ENCODE assay signal across 10 cellular contexts in genomic region chr17:65797809-65798208, GRCh38.
A peak's percentile ranks its signal among the peaks of the same experiment; 100 is the strongest.
DNase-seq lines count a peak whose midpoint lies in the region; ATAC-seq and TF ChIP-seq lines count a peak whose summit lies in the region.
"Had no signal": no experiment of that assay in that cellular context is flagged by ENCODE, and none has a peak within 500 bp of the region (broad histone marks: within the 10 kb centered on the region; RNA-seq: fewer than 3 reads in every experiment).

No MANE protein-coding gene starts in this region.

- H3K4me2 ChIP-seq in OCI-LY1 (ENCODE audit: low read length) = no peak overlapping the region

- ATAC-seq in HG02938 (IDR thresholded peaks at IDR 0.05; ENCODE audit: unreplicated experiment) (no peak), GM18868 (IDR thresholded peaks at IDR 0.05; ENCODE audit: unreplicated experiment) (no peak)

- H3K9ac ChIP-seq in OCI-LY1 (ENCODE audit: low read length) = no peak overlapping the region

- H3K9me3 ChIP-seq in OCI-LY1 (ENCODE audit: low read length) = 0 out of 2 replicates have a peak, but pooled peaks cover 7% of the 10 kb centered on the region

- no peaks in the 10 kb centered on the region for H3K36me3 ChIP-seq in OCI-LY1 (ENCODE audit: insufficient read depth, low read length)

- no peaks in the 10 kb centered on the region for H3K9me2 ChIP-seq in OCI-LY1 (ENCODE audit: low read depth, low read length)

- TF ChIP-seq CTCF in OCI-LY1 (IDR thresholded peaks at IDR 0.05; ENCODE audit: low read length) (peak; percentile 58), choroid plexus epithelial cell (conservative IDR thresholded peaks at IDR 0.05; ENCODE audit: low read depth, low read length) (peak; percentile 49)

- peak; percentile 38 to 40 for DNase-seq in activated T-cell treated with anti-CD3 and anti-CD28 coated beads, Interleukin-2, amount 50 U/mL, for 48 hours
- no peak for DNase-seq in activated T-cell treated with anti-CD3 and anti-CD28 coated beads, Interleukin-2, amount 50 U/mL, for 1 hour
- DNase-seq in choroid plexus epithelial cell (ENCODE audit: low read depth) (peak; percentile 23), globus pallidus (ENCODE audit: low spot score) (no peak)
- peak; percentile 19 for DNase-seq in stimulated activated CD4-positive, alpha-beta T cell treated with anti-CD3 and anti-CD28 coated beads, Interleukin-4, amount 100 ng/mL, for 1 hour
- DNase-seq: midbrain, NCI-H1092 treated with DMSO at 0.1 percent for 48 hours had no signal

- H4K20me1 ChIP-seq in OCI-LY1 (ENCODE audit: insufficient read depth, low read length) = no peaks in the 10 kb centered on the region

- H3F3A ChIP-seq in OCI-LY1 (ENCODE audit: insufficient read depth, low read length) = no peaks in the 10 kb centered on the region

- no peaks in the 10 kb centered on the region for H3K4me1 ChIP-seq in OCI-LY1 (ENCODE audit: insufficient read depth, low read length, severe bottlenecking)

- no peak overlapping the region for H3K27ac ChIP-seq in OCI-LY1 (ENCODE audit: low read depth, low read length, poor library complexity, severe bottlenecking)

- no peaks in the 10 kb centered on the region for H3K79me2 ChIP-seq in OCI-LY1 (ENCODE audit: insufficient read depth, low read length)

- H3K4me3 ChIP-seq in OCI-LY1 (ENCODE audit: low read depth, low read length, poor library complexity, severe bottlenecking) (no peak overlapping the region), choroid plexus epithelial cell (ENCODE audit: low read depth, low read length) (no peak overlapping the region)

- H2AFZ ChIP-seq in OCI-LY1 (ENCODE audit: low read length) = no peak overlapping the region

- H3K27me3 ChIP-seq in OCI-LY1 (ENCODE audit: insufficient read depth, low read length) = no peaks in the 10 kb centered on the region

Comparison
In these comparisons a context has a peak if more than half of its experiments do, and no peak if none do; other contexts are left out.
1. DNase-seq: peak in activated T-cell treated with anti-CD3 and anti-CD28 coated beads, Interleukin-2, amount 50 U/mL, for 48 hours (2 of 2), choroid plexus epithelial cell (single experiment) and stimulated activated CD4-positive, alpha-beta T cell treated with anti-CD3 and anti-CD28 coated beads, Interleukin-4, amount 100 ng/mL, for 1 hour (single experiment); none in activated T-cell treated with anti-CD3 and anti-CD28 coated beads, Interleukin-2, amount 50 U/mL, for 1 hour (single experiment) and globus pallidus (single experiment).